11 cellular contexts compared by ENCODE assay signal in genomic region chr2:85811173-85811849, GRCh38. TPM values are rescaled to one million over a fixed set of nuclear protein-coding genes. Genes with fewer than 3 reads are reported as not detected.
DNase-seq lines count a peak whose midpoint lies in the region; ATAC-seq, FAIRE-seq and TF ChIP-seq lines count a peak whose summit lies in the region.
"Had no signal": no experiment of that assay in that cellular context is flagged by ENCODE, and none has a peak within 500 bp of the region (broad histone marks: within the 10 kb centered on the region; RNA-seq: fewer than 3 reads in every experiment).

No MANE protein-coding gene starts in this region.

- H3K23me2 ChIP-seq in H1 (ENCODE audit: low read depth, low read length), result no peaks in the 10 kb centered on the region

- CTCF ChIA-PET in H1 (lab: Charles Lee; ENCODE audit: partially characterized antibody), result interaction anchor here (1.0 to 11.2 kb wide), 12 partner anchors 13 to 134 kb away, joined by 3 to 128 read pairs (median 22); partner anchors contain the start of gene ATOH8

- intact Hi-C loops in Right ventricle myocardium inferior (cut with DNase I) (loop anchor here (5.0 kb wide), 1 partner anchor 174 kb away; no protein-coding TSS in a partner anchor), cardiac septum (cut with DNase I) (no loop called here), vagina (cut with DNase I) (loop anchor here (5.0 kb wide), 1 partner anchor 174 kb away; no protein-coding TSS in a partner anchor)

- no peaks in the 10 kb centered on the region for H4K20me1 ChIP-seq in H1 (replicated peaks in 1 of 2; ENCODE audit: control insufficient read depth in 1 of 2, insufficient read depth in 2 of 2, low read length in 2 of 2)

- H3K23ac ChIP-seq in H1 (ENCODE audit: insufficient read length) (no peak overlapping the region), mesendoderm (ENCODE audit: low read length) (no peak overlapping the region)

- TF ChIP-seq RAD21 in H1 (IDR thresholded peaks at IDR 0.05 in 1 of 2, conservative IDR thresholded peaks at IDR 0.05 in 1 of 2; ENCODE audit: low read depth in 2 of 2, low read length in 2 of 2), result no peak

- TF ChIP-seq EP300 in H1 (IDR thresholded peaks at IDR 0.05; ENCODE audit: borderline replicate concordance in 1 of 2, low read depth in 2 of 2, low read length in 2 of 2), result no peak

- H3K14ac ChIP-seq in H1 (ENCODE audit: insufficient read length), result no peak overlapping the region

- no peak for DNase-seq in Right ventricle myocardium inferior (ENCODE audit: missing footprints)
- no peak for DNase-seq in cardiac septum (ENCODE audit: low spot score)
- no peak for DNase-seq in H1 (ENCODE audit: low read depth in 1 of 2, low spot score in 2 of 2)
- DNase-seq in mesendoderm, result no peak
- peak in 1 of 2 donors; percentile 85 for DNase-seq in vagina (ENCODE audit: extremely low spot score in 2 of 2)
- no peak for DNase-seq in ACHN
- no peak for DNase-seq in retina
- DNase-seq: C1 segment of cervical spinal cord; stimulated activated naive B cell treated with anti-CD40 and anti-IgM and Interleukin-4, amounts not matched to agents 10 μg/mL and 1 μg/mL and 100 μg/mL, for 72 hours had no signal

- ATAC-seq in Right ventricle myocardium inferior (peak; percentile 16), HG03135 (IDR thresholded peaks at IDR 0.05; ENCODE audit: unreplicated experiment) (no peak)
- ATAC-seq: stimulated activated naive B cell treated with anti-CD40 and anti-IgM and Interleukin-4, amounts not matched to agents 10 μg/mL and 1 μg/mL and 100 μg/mL, for 72 hours had no signal

- H2BK5ac ChIP-seq in H1 (ENCODE audit: low read depth, low read length) (no peak overlapping the region), mesendoderm (ENCODE audit: low read length) (no peak overlapping the region)

- H4K5ac ChIP-seq in H1 (ENCODE audit: insufficient read length, low read depth, low read length) (no peak overlapping the region), mesendoderm (ENCODE audit: low read length) (no peak overlapping the region)

- H3K4me3 ChIP-seq in H1 (ENCODE audit: extremely low read depth in 1 of 4, insufficient read depth in 2 of 4, low read depth in 3 of 4, low read length in 4 of 4) (no peak overlapping the region), mesendoderm (ENCODE audit: low read length) (no peak overlapping the region), vagina (peak overlapping the region in 1 of 2 donors; percentile 4)

- H2BK20ac ChIP-seq in H1 (ENCODE audit: low read length), result no peak overlapping the region

- H3K9me3 ChIP-seq in H1 (ENCODE audit: insufficient read depth in 2 of 2, low read depth in 1 of 2, low read length in 1 of 2), result no peaks in the 10 kb centered on the region
- H3K9me3 ChIP-seq in vagina, result no peaks in the 10 kb centered on the region

- no peak overlapping the region for H3K4ac ChIP-seq in H1 (replicated peaks; ENCODE audit: insufficient read length, low read depth, low read length)
- no peak overlapping the region for H3K4ac ChIP-seq in mesendoderm (ENCODE audit: low read depth, low read length)

- H3K4me2 ChIP-seq in H1 (ENCODE audit: insufficient read depth in 1 of 2, low read depth in 2 of 2, low read length in 2 of 2), result no peak overlapping the region
- H3K4me2 ChIP-seq in mesendoderm (ENCODE audit: low read length), result no peak overlapping the region

- H3K79me2 ChIP-seq in H1 (ENCODE audit: control insufficient read depth in 1 of 2, insufficient read depth in 2 of 2, low read length in 2 of 2), result no peaks in the 10 kb centered on the region
- H3K79me2 ChIP-seq in mesendoderm (ENCODE audit: control insufficient read depth, insufficient read depth, low read length), result no peaks in the 10 kb centered on the region

- no peak overlapping the region; a peak in 1 of 7 replicates for H3K9ac ChIP-seq in H1 (replicated peaks in 1 of 4; ENCODE audit: extremely low read depth in 1 of 4, low read depth in 3 of 4, low read length in 3 of 4)
- no peak overlapping the region for H3K9ac ChIP-seq in mesendoderm (ENCODE audit: low read length)

- H2BK120ac ChIP-seq in H1 (replicated peaks; ENCODE audit: low read depth, low read length) (no peak overlapping the region), mesendoderm (ENCODE audit: low read depth, low read length) (no peak overlapping the region)

- POLR2A ChIA-PET in H1 (lab: Charles Lee; ENCODE audit: partially characterized antibody), result interaction anchor here (1.1 to 1.2 kb wide), 2 partner anchors 46 to 150 kb away, joined by 3 read pairs; no protein-coding TSS in a partner anchor

- H3K4me1 ChIP-seq in H1 (replicated peaks in 1 of 4; ENCODE audit: control insufficient read depth in 3 of 4, insufficient read depth in 4 of 4, low read length in 3 of 4) (no peaks in the 10 kb centered on the region; a peak in 1 of 7 replicates), mesendoderm (ENCODE audit: control insufficient read depth, low read depth, low read length) (no peaks in the 10 kb centered on the region), vagina (peaks cover 23% of the 10 kb centered on the region)

- TF ChIP-seq POLR2A in H1 (IDR thresholded peaks at IDR 0.05; ENCODE audit: control extremely low read depth in 1 of 2, low read depth in 2 of 2, low read length in 2 of 2) (no peak), vagina (IDR thresholded peaks at IDR 0.05) (no peak)

- no peak overlapping the region for H2AK5ac ChIP-seq in H1 (ENCODE audit: low read depth, low read length)
- H2AK5ac ChIP-seq in mesendoderm (ENCODE audit: low read length), result no peak overlapping the region

- 84% methylated on average over 31 of the region's 39 CpGs; no CpG with 5 or more reads in 1 of the 2 experiments for WGBS in H1 (ENCODE audit: extremely low coverage in 1 of 2, insufficient coverage in 1 of 2, insufficient read length in 1 of 2, insufficient replicate concordance in 2 of 2, low coverage in 1 of 2, low lambda C conversion rate in 2 of 2, missing lambda C conversion rate in 1 of 2), 2 experiments
- no CpG with 5 or more reads among the region's 39 CpGs for WGBS in mesendoderm (ENCODE audit: extremely low coverage, insufficient coverage, low lambda C conversion rate)

- H3K18ac ChIP-seq in H1 (ENCODE audit: extremely low read depth, low read length), result no peak overlapping the region
- peak overlapping the region; percentile 3 for H3K18ac ChIP-seq in mesendoderm (ENCODE audit: low read length)

- H4K8ac ChIP-seq in H1 (ENCODE audit: extremely low read depth, insufficient read depth, low read length) (peak overlapping the region; percentile 32), mesendoderm (ENCODE audit: low read depth, low read length) (no peak overlapping the region)

- no peak overlapping the region for H4K91ac ChIP-seq in H1 (replicated peaks; ENCODE audit: insufficient read length, low read length)

- H3K27ac ChIP-seq in H1 (ENCODE audit: low read depth, low read length), result no peak overlapping the region
- no peak overlapping the region for H3K27ac ChIP-seq in mesendoderm (ENCODE audit: low read depth, low read length)
- H3K27ac ChIP-seq in vagina, result peak overlapping the region; percentile 71

- in situ Hi-C loops in ACHN (cut with HindIII; ENCODE audit: low pct_ligation_motif_present, low pct_unique_long_range_greater_than_20kb, low sequenced_read_pairs), result loop anchor here (25.0 kb wide), 1 partner anchor 99 kb away; no protein-coding TSS in a partner anchor

- TF ChIP-seq CTCF in H1 (IDR thresholded peaks at IDR 0.05; ENCODE audit: control extremely low read depth in 1 of 3, insufficient read depth in 1 of 3, low read depth in 1 of 3, low read length in 3 of 3) (no peak), vagina (IDR thresholded peaks at IDR 0.05) (no peak)

- H3K27me3 ChIP-seq in H1 (replicated peaks in 1 of 4; ENCODE audit: control insufficient read depth in 3 of 4, extremely low read depth in 1 of 4, insufficient read depth in 3 of 4, low read length in 3 of 4) (no peaks in the 10 kb centered on the region), mesendoderm (ENCODE audit: insufficient read depth, low read length, poor library complexity) (no peaks in the 10 kb centered on the region), vagina (no peaks in the 10 kb centered on the region)

- H3K56ac ChIP-seq in H1 (replicated peaks; ENCODE audit: insufficient read length, low read depth, low read length), result no peak overlapping the region
- H3K56ac ChIP-seq in mesendoderm (ENCODE audit: low read length), result peak overlapping the region; percentile 57

- no peak for FAIRE-seq in H1 (lab: Jason Lieb, UNC)
- FAIRE-seq: GM12892 had no signal

- H2BK15ac ChIP-seq in H1 (ENCODE audit: low read length) (no peak overlapping the region), mesendoderm (replicated peaks; ENCODE audit: low read depth) (no peak overlapping the region)

- no peaks in the 10 kb centered on the region for H3K36me3 ChIP-seq in H1 (ENCODE audit: control insufficient read depth in 2 of 4, insufficient read depth in 4 of 4, low read length in 3 of 4)
- H3K36me3 ChIP-seq in mesendoderm (ENCODE audit: control insufficient read depth, insufficient read depth, low read length), result no peaks in the 10 kb centered on the region
- H3K36me3 ChIP-seq in vagina, result no peaks in the 10 kb centered on the region

- H3K79me1 ChIP-seq in H1 (ENCODE audit: low read depth, low read length) (no peaks in the 10 kb centered on the region), mesendoderm (ENCODE audit: low read length) (no peaks in the 10 kb centered on the region)

- H2AFZ ChIP-seq in H1 (ENCODE audit: low read length), result no peak overlapping the region

- no peak overlapping the region for H2BK12ac ChIP-seq in H1 (ENCODE audit: low read depth, low read length)

TF ChIP-seq in H1, 55 proteins besides CTCF, POLR2A, EP300 and RAD21:
- TF ChIP-seq RNF2 (IDR thresholded peaks at IDR 0.05; ENCODE audit: borderline replicate concordance, low read depth, low read length, missing control alignments, poor library complexity, severe bottlenecking), result no peak
- no peak for TF ChIP-seq SRF (IDR thresholded peaks at IDR 0.05; ENCODE audit: low read depth, low read length)
- TF ChIP-seq TAF7 (optimal IDR thresholded peaks at IDR 0.05; ENCODE audit: borderline replicate concordance, low read depth, low read length), result no peak
- TF ChIP-seq HDAC2 (IDR thresholded peaks at IDR 0.05; ENCODE audit: borderline replicate concordance in 1 of 2, low read depth in 2 of 2, low read length in 2 of 2), result 0 out of 4 replicates have a peak, but pooled peaks of 1 of the 2 experiments have one; percentile 11

RNA-seq across cellular contexts. Expression of gene ATOH8, which starts 57.5 kb away (rescaled TPM):
- total RNA-seq in Right ventricle myocardium inferior (29.1 TPM), cardiac septum (21.0 TPM), vagina (66.5 TPM)
- 0.50 and 0.54 TPM in 2 replicates for total RNA-seq in H1 (2021; fragmentation: NEBNext Ultra II Directional; extraction: Animal tissue kit (Norgen Biotek cat#: 25700))
- polyA plus RNA-seq in H1 (2011; rRNA removed), result 0.53 and 0.74 TPM in 2 replicates
- 0.74 TPM for polyA plus RNA-seq in H1 (2011; cell fraction: cytosol; rRNA removed)
- polyA plus RNA-seq in H1 (2011; cell fraction: nucleus; rRNA removed), result 0.93 TPM
- polyA plus RNA-seq in H1 (2012, experiment 1 of 2), result 0.66 to 0.90 TPM (median 0.79 TPM) in 4 replicates
- polyA plus RNA-seq in H1 (2012, experiment 2 of 2), result 0.98 TPM
- polyA plus RNA-seq in H1 (2013, experiment 1 of 2), result 0.30 TPM
- 0.31 TPM for polyA plus RNA-seq in H1 (2013, experiment 2 of 2)
- 0.29 and 0.57 TPM in 2 replicates for polyA minus RNA-seq in H1 (2011; rRNA and poly(A)+ RNA removed)
- polyA minus RNA-seq in H1 (2011; cell fraction: cytosol; rRNA and poly(A)+ RNA removed), result 1.2 TPM
- polyA minus RNA-seq in H1 (2011; cell fraction: nucleus; rRNA and poly(A)+ RNA removed), result 0.50 TPM
- polyA plus RNA-seq in mesendoderm (2013, experiment 1 of 2), result 0.37 TPM
- 0.39 TPM for polyA plus RNA-seq in mesendoderm (2013, experiment 2 of 2)

Comparison
In these comparisons a context has a peak if more than half of its experiments do, and no peak if none do; other contexts are left out.
1. RNA of gene ATOH8, which starts 57.5 kb away (total RNA-seq): 66.5 TPM in vagina (single experiment), 29.1 TPM in Right ventricle myocardium inferior (single experiment) and 21.0 TPM in cardiac septum (single experiment); 0.50 to 0.54 TPM in H1; every median in the first group is over 10 times any median in the second.